21 cellular contexts compared by ENCODE assay signal in genomic region chr12:104589215-104589614, GRCh38.
DNase-seq lines count a peak whose midpoint lies in the region; ATAC-seq and TF ChIP-seq lines count a peak whose summit lies in the region.
"Had no signal": no experiment of that assay in that cellular context is flagged by ENCODE, and none has a peak within 500 bp of the region (broad histone marks: within the 10 kb centered on the region; RNA-seq: fewer than 3 reads in every experiment).

No MANE protein-coding gene starts in this region.

- no peak for ATAC-seq in RWPE2 (ENCODE audit: low read depth)
- no peak for ATAC-seq in stimulated activated memory B cell treated with anti-CD40 and anti-IgM and Interleukin-4, amounts not matched to agents 10 μg/mL and 1 μg/mL and 100 μg/mL, for 72 hours

- no peaks in the 10 kb centered on the region for H3K4me1 ChIP-seq in breast epithelium
- peaks cover 48% of the 10 kb centered on the region for H3K4me1 ChIP-seq in RWPE2 (ENCODE audit: insufficient read depth, poor library complexity, severe bottlenecking)

- H3K36me3 Mint-ChIP-seq in MCF 10A (ENCODE audit: insufficient read depth, unreplicated experiment), result no peaks in the 10 kb centered on the region
- H3K36me3 Mint-ChIP-seq in stimulated activated memory B cell treated with anti-CD40 and anti-IgM and Interleukin-4, amounts not matched to agents 10 μg/mL and 1 μg/mL and 100 μg/mL, for 72 hours, result peaks cover 31% of the 10 kb centered on the region
- peaks cover 2% of the 10 kb centered on the region for H3K36me3 Mint-ChIP-seq in activated naive CD4-positive, alpha-beta T cell treated with anti-CD3 and anti-CD28 coated beads for 36 hours (ENCODE audit: low read depth)

- H3K36me3 ChIP-seq in breast epithelium (no peaks in the 10 kb centered on the region), RWPE2 (ENCODE audit: low read depth) (no peaks in the 10 kb centered on the region)
- H3K36me3 ChIP-seq: BE2C, HAP-1, SJSA1 had no signal

- peak overlapping the region; percentile 90 for H3K27ac Mint-ChIP-seq in MCF 10A (ENCODE audit: low read depth, unreplicated experiment)
- peak overlapping the region; percentile 63 for H3K27ac Mint-ChIP-seq in stimulated activated memory B cell treated with anti-CD40 and anti-IgM and Interleukin-4, amounts not matched to agents 10 μg/mL and 1 μg/mL and 100 μg/mL, for 72 hours
- H3K27ac Mint-ChIP-seq in activated naive CD4-positive, alpha-beta T cell treated with anti-CD3 and anti-CD28 coated beads for 36 hours, result no peak overlapping the region
- H3K27ac Mint-ChIP-seq: IgD-negative memory B cell had no signal

- TF ChIP-seq POLR2A in breast epithelium (IDR thresholded peaks at IDR 0.05), result no peak

- BruUV-seq in MCF 10A (replicated peaks; lab: Mats Ljungman, UMichigan), result no TSS peak

- peak overlapping the region; percentile 52 for H3K4me3 Mint-ChIP-seq in MCF 10A (ENCODE audit: unreplicated experiment)
- H3K4me3 Mint-ChIP-seq in stimulated activated memory B cell treated with anti-CD40 and anti-IgM and Interleukin-4, amounts not matched to agents 10 μg/mL and 1 μg/mL and 100 μg/mL, for 72 hours, result no peak overlapping the region
- no peak overlapping the region for H3K4me3 Mint-ChIP-seq in activated naive CD4-positive, alpha-beta T cell treated with anti-CD3 and anti-CD28 coated beads for 36 hours

- no peaks in the 10 kb centered on the region for H3K27me3 ChIP-seq in breast epithelium
- H3K27me3 ChIP-seq in RWPE2 (ENCODE audit: insufficient read depth, poor library complexity, severe bottlenecking), result no peaks in the 10 kb centered on the region
- H3K27me3 ChIP-seq: BE2C, SJSA1 had no signal

- H3K27me3 Mint-ChIP-seq in MCF 10A (ENCODE audit: insufficient read depth, unreplicated experiment), result no peaks in the 10 kb centered on the region
- H3K27me3 Mint-ChIP-seq in stimulated activated memory B cell treated with anti-CD40 and anti-IgM and Interleukin-4, amounts not matched to agents 10 μg/mL and 1 μg/mL and 100 μg/mL, for 72 hours, result no peaks in the 10 kb centered on the region
- no peaks in the 10 kb centered on the region for H3K27me3 Mint-ChIP-seq in activated naive CD4-positive, alpha-beta T cell treated with anti-CD3 and anti-CD28 coated beads for 36 hours (ENCODE audit: low read depth)
- H3K27me3 Mint-ChIP-seq: IgD-negative memory B cell had no signal

- intact Hi-C loops in MCF 10A (cut with micrococcal nuclease), result no loop called here
- intact Hi-C loops in breast epithelium (cut with DNase I; ENCODE audit: low total_unique reads), result no loop called here
- intact Hi-C loops in activated naive CD4-positive, alpha-beta T cell treated with anti-CD3 and anti-CD28 coated beads for 36 hours (cut with micrococcal nuclease), result no loop called here

- DNase-seq in MCF 10A (ENCODE audit: unreplicated experiment) (no peak), breast epithelium (ENCODE audit: low spot score in 2 of 2) (no peak), RWPE2 (ENCODE audit: low spot score) (no peak), epithelial cell of prostate (ENCODE audit: low read depth, low spot score) (no peak), NCI-H2227 (lab: John Stamatoyannopoulos, UW; ENCODE audit: unreplicated experiment) (no peak), T-helper 1 cell (no peak)
- DNase-seq in activated naive CD4-positive, alpha-beta T cell treated with anti-CD3 and anti-CD28 coated beads for 36 hours, result no peak
- DNase-seq: BE2C; CD4-positive, CD25-positive, alpha-beta regulatory T cell; COR-L47; GDM1; NCI-H1105; NCI-H1694; NCI-H2081 treated with DMSO at 0.1 percent for 48 hours; NCI-H510A; NCI-H748 treated with DMSO at 0.1 percent for 48 hours; NK-92 treated with Interleukin-12 subunit alpha and Interleukin-12 subunit beta, amount 100 ng/mL, for 24 hours had no signal

- H3K9me3 Mint-ChIP-seq in MCF 10A (ENCODE audit: unreplicated experiment), result no peaks in the 10 kb centered on the region
- peaks cover 3% of the 10 kb centered on the region for H3K9me3 Mint-ChIP-seq in stimulated activated memory B cell treated with anti-CD40 and anti-IgM and Interleukin-4, amounts not matched to agents 10 μg/mL and 1 μg/mL and 100 μg/mL, for 72 hours
- peaks cover 1% of the 10 kb centered on the region for H3K9me3 Mint-ChIP-seq in activated naive CD4-positive, alpha-beta T cell treated with anti-CD3 and anti-CD28 coated beads for 36 hours
- H3K9me3 Mint-ChIP-seq: CD4-positive, CD25-positive, alpha-beta regulatory T cell; IgD-negative memory B cell had no signal

- H3K9me3 ChIP-seq in breast epithelium (no peaks in the 10 kb centered on the region), RWPE2 (ENCODE audit: severe bottlenecking) (no peaks in the 10 kb centered on the region)
- H3K9me3 ChIP-seq: HAP-1, SJSA1 had no signal

- CTCF ChIA-PET in MCF 10A (lab: Yijun Ruan, JAX), result interaction anchor here (1.3 to 1.8 kb wide), 2 partner anchors 14 to 15 kb away, joined by 3 to 5 read pairs; no protein-coding TSS in a partner anchor
- CTCF ChIA-PET in activated naive CD4-positive, alpha-beta T cell treated with anti-CD3 and anti-CD28 coated beads for 36 hours (lab: Charles Lee), result no interaction called here

- H3K4me1 Mint-ChIP-seq in MCF 10A (ENCODE audit: insufficient read depth, unreplicated experiment), result peaks cover 25% of the 10 kb centered on the region
- peaks cover 72% of the 10 kb centered on the region for H3K4me1 Mint-ChIP-seq in stimulated activated memory B cell treated with anti-CD40 and anti-IgM and Interleukin-4, amounts not matched to agents 10 μg/mL and 1 μg/mL and 100 μg/mL, for 72 hours
- peaks cover 4% of the 10 kb centered on the region for H3K4me1 Mint-ChIP-seq in activated naive CD4-positive, alpha-beta T cell treated with anti-CD3 and anti-CD28 coated beads for 36 hours (ENCODE audit: low read depth)

- TF ChIP-seq CTCF in MCF 10A (IDR thresholded peaks at IDR 0.05; ENCODE audit: unreplicated experiment), result no peak
- TF ChIP-seq CTCF in breast epithelium (IDR thresholded peaks at IDR 0.05), result no peak
- TF ChIP-seq CTCF in RWPE2 (IDR thresholded peaks at IDR 0.05; ENCODE audit: poor library complexity, severe bottlenecking), result no peak

- H3K4me3 ChIP-seq in breast epithelium (no peak overlapping the region), RWPE2 (ENCODE audit: severe bottlenecking) (no peak overlapping the region)
- H3K4me3 ChIP-seq: HAP-1, SJSA1 had no signal

- H3K27ac ChIP-seq in breast epithelium (no peak overlapping the region), RWPE2 (ENCODE audit: poor library complexity, severe bottlenecking) (peak overlapping the region; percentile 99), epithelial cell of prostate (peak overlapping the region; percentile 92)

- POLR2A ChIA-PET in MCF 10A (lab: Yijun Ruan, JAX), result interaction anchor here (0.6 to 2.8 kb wide), 6 partner anchors 9 to 1708 kb away, joined by 3 to 13 read pairs (median 4); partner anchors contain the start of gene NFYB

Comparison
In these comparisons a context has a peak if more than half of its experiments do, and no peak if none do; other contexts are left out.
1. H3K27ac ChIP-seq: peak in RWPE2 (single experiment) and epithelial cell of prostate (single experiment); none in breast epithelium (0 of 2).